In the genomic region with DNA sequence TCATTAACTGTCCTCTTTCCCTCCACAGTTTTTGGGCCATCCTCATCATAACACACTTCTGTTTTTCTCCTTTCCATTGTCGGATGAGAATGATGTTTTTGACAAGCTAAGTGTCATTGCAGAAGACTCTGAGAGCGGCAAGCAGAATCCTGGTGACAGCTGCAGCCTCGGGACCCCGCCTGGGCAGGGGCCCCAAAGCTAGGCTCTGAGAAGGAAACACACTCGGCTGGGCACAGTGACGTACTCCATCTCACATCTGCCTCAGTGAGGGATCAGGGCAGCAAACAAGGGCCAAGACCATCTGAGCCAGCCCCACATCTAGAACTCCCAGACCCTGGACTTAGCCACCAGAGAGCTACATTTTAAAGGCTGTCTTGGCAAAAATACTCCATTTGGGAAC, we compare ENCODE assay signal across 21 cellular contexts.
"Had no signal": no experiment of that assay in that cellular context is flagged by ENCODE, and none has a peak within 500 bp of the region (broad histone marks: within the 10 kb centered on the region; RNA-seq: fewer than 3 reads in every experiment).

No MANE protein-coding gene starts in this region.

- H3K27me3 ChIP-seq: ascending aorta, breast epithelium, gastrocnemius medialis, heart right ventricle had no signal

- H3K36me3 ChIP-seq: breast epithelium, prostate gland had no signal

- H3K27ac ChIP-seq: ascending aorta, breast epithelium, gastrocnemius medialis, heart right ventricle, lower lobe of right lung, prostate gland had no signal

- H3K27me3 Mint-ChIP-seq: activated CD4-positive, alpha-beta T cell treated with anti-CD3 and anti-CD28 coated beads, Interleukin-2, amount 10 ng/mL, durations not matched to agents 24 days and 14 days; stimulated activated naive CD8-positive, alpha-beta T cell treated with anti-CD3 and anti-CD28 coated beads, Interleukin-15, amount 100 ng/mL, for 72 hours; type B pancreatic cell had no signal

- DNase-seq: activated CD4-positive, alpha-beta T cell treated with anti-CD3 and anti-CD28 coated beads, Interleukin-2, amount 10 ng/mL, durations not matched to agents 24 days and 14 days; activated CD4-positive, CD25-positive, alpha-beta regulatory T cell; activated CD8-positive, alpha-beta memory T cell treated with anti-CD3 and anti-CD28 coated beads, Interleukin-2, amount 50 U/mL, for 48 hours; activated CD8-positive, alpha-beta T cell treated with anti-CD3 and anti-CD28 coated beads, Interleukin-2, amount 10 ng/mL, durations not matched to agents 7 days and 5 days; activated gamma-delta T cell; activated T-cell treated with anti-CD3 and anti-CD28 coated beads, Interleukin-2, amount 50 U/mL, for 72 hours; cerebellar nuclear complex; gastrocnemius medialis; heart right ventricle; left cardiac atrium; lower lobe of right lung; right cardiac atrium; small intestine; stimulated activated naive CD8-positive, alpha-beta T cell treated with anti-CD3 and anti-CD28 coated beads, Interleukin-15, amount 100 ng/mL, for 72 hours had no signal

- H3K9me3 ChIP-seq: ascending aorta, breast epithelium, gastrocnemius medialis, heart right ventricle, lower lobe of right lung, prostate gland had no signal

- H3K9me3 Mint-ChIP-seq: activated CD4-positive, alpha-beta T cell treated with anti-CD3 and anti-CD28 coated beads, Interleukin-2, amount 10 ng/mL, durations not matched to agents 24 days and 14 days; activated T-cell treated with anti-CD3 and anti-CD28 coated beads, Interleukin-2, amount 50 U/mL, for 72 hours; mesothelial cell of epicardium; neural crest cell; stimulated activated naive CD8-positive, alpha-beta T cell treated with anti-CD3 and anti-CD28 coated beads, Interleukin-15, amount 100 ng/mL, for 72 hours had no signal

- FAIRE-seq: small intestine, TTC549 had no signal

- H3K4me1 ChIP-seq: ascending aorta, breast epithelium had no signal

- H3K27ac Mint-ChIP-seq: activated CD4-positive, alpha-beta T cell treated with anti-CD3 and anti-CD28 coated beads, Interleukin-2, amount 10 ng/mL, durations not matched to agents 24 days and 14 days; activated CD8-positive, alpha-beta T cell treated with anti-CD3 and anti-CD28 coated beads, Interleukin-2, amount 10 ng/mL, durations not matched to agents 7 days and 5 days; activated T-cell treated with anti-CD3 and anti-CD28 coated beads, Interleukin-2, amount 50 U/mL, for 72 hours; mesothelial cell of epicardium; stimulated activated naive CD8-positive, alpha-beta T cell treated with anti-CD3 and anti-CD28 coated beads, Interleukin-15, amount 100 ng/mL, for 72 hours; type B pancreatic cell had no signal

- H3K4me3 Mint-ChIP-seq: activated CD4-positive, alpha-beta T cell treated with anti-CD3 and anti-CD28 coated beads, Interleukin-2, amount 10 ng/mL, durations not matched to agents 24 days and 14 days; activated CD8-positive, alpha-beta T cell treated with anti-CD3 and anti-CD28 coated beads, Interleukin-2, amount 10 ng/mL, durations not matched to agents 7 days and 5 days; activated T-cell treated with anti-CD3 and anti-CD28 coated beads, Interleukin-2, amount 50 U/mL, for 72 hours; mesothelial cell of epicardium; neural crest cell; stimulated activated naive CD8-positive, alpha-beta T cell treated with anti-CD3 and anti-CD28 coated beads, Interleukin-15, amount 100 ng/mL, for 72 hours; type B pancreatic cell had no signal

- H3K4me3 ChIP-seq: ascending aorta, breast epithelium, gastrocnemius medialis, heart right ventricle, lower lobe of right lung, prostate gland had no signal

- ATAC-seq: activated CD8-positive, alpha-beta T cell treated with anti-CD3 and anti-CD28 coated beads, Interleukin-2, amount 10 ng/mL, durations not matched to agents 7 days and 5 days; activated T-cell treated with anti-CD3 and anti-CD28 coated beads, Interleukin-2, amount 50 U/mL, for 72 hours; gastrocnemius medialis; heart right ventricle; left cardiac atrium; lower lobe of right lung; right cardiac atrium; stimulated activated naive CD8-positive, alpha-beta T cell treated with anti-CD3 and anti-CD28 coated beads, Interleukin-15, amount 100 ng/mL, for 72 hours had no signal
